Comparison of ENCODE assay signal across 17 cellular contexts in genomic region chr7:95335093-95335492, GRCh38. TPM values are rescaled to one million over a fixed set of nuclear protein-coding genes. Genes with fewer than 3 reads are reported as not detected.
A peak's percentile ranks its signal among the peaks of the same experiment; 100 is the strongest.
DNase-seq lines count a peak whose midpoint lies in the region; TF ChIP-seq lines count a peak whose summit lies in the region.
"Had no signal": no experiment of that assay in that cellular context is flagged by ENCODE, and none has a peak within 500 bp of the region (broad histone marks: within the 10 kb centered on the region; RNA-seq: fewer than 3 reads in every experiment).

No MANE protein-coding gene starts in this region.

- CTCF ChIA-PET in BJ (lab: Yijun Ruan, JAX): interaction anchor here (1.3 kb wide), 1 partner anchor 142 kb away, joined by 3 read pairs; no protein-coding TSS in a partner anchor

- no peaks in the 10 kb centered on the region for H3K27me3 ChIP-seq in BJ (ENCODE audit: control insufficient read depth, insufficient read depth, low read length)
- H3K27me3 ChIP-seq: colonic mucosa, esophagus squamous epithelium, vagina had no signal

- H3K36me3 ChIP-seq in BJ (ENCODE audit: control insufficient read depth, insufficient read depth, low read length): no peaks in the 10 kb centered on the region
- H3K36me3 ChIP-seq: colonic mucosa, esophagus squamous epithelium, prostate gland, vagina had no signal

- DNase-seq in BJ (ENCODE audit: low read depth) (peak; percentile 33), NCI-H226 (peak; percentile 70), epidermal melanocyte (ENCODE audit: insufficient read length, low spot score) (peak; percentile 25), myocyte (ENCODE audit: low read depth) (peak; percentile 53), activated T-cell treated with anti-CD3 and anti-CD28 coated beads for 4 hours (no peak), midbrain (lab: John Stamatoyannopoulos, UW) (no peak), germinal center (ENCODE audit: low spot score) (no peak)
- DNase-seq in stimulated activated CD8-positive, alpha-beta memory T cell treated with anti-CD3 and anti-CD28 coated beads, Interleukin-4, amount 100 ng/mL, for 48 hours: no peak
- DNase-seq: CD4-positive, CD25-positive, alpha-beta regulatory T cell; colonic mucosa; esophagus squamous epithelium; mucosa of descending colon; NK-92 treated with Interleukin-12 subunit alpha and Interleukin-12 subunit beta, amount 100 ng/mL, for 24 hours; stimulated activated CD4-positive, alpha-beta T cell treated with anti-CD3 and anti-CD28 coated beads, Interleukin-2, amount 100 ng/mL, for 24 hours had no signal

- H3K4me3 ChIP-seq in BJ (ENCODE audit: low read depth, low read length): no peak overlapping the region
- H3K4me3 ChIP-seq: colonic mucosa, esophagus squamous epithelium, mucosa of descending colon, prostate gland, vagina had no signal

- POLR2A ChIA-PET in BJ (lab: Charles Lee): no interaction called here

- TF ChIP-seq CTCF in BJ (IDR thresholded peaks at IDR 0.05; ENCODE audit: insufficient read depth, low read depth, low read length): no peak

RNA-seq across cellular contexts. Expression of gene PON1, which starts 10.8 kb away (rescaled TPM):
- polyA plus RNA-seq in BJ (2011; rRNA removed): not detected in 2 replicates
- not detected in 2 replicates for polyA minus RNA-seq in BJ (2011; rRNA and poly(A)+ RNA removed)
- total RNA-seq in myocyte: not detected in 2 replicates
- polyA plus RNA-seq in myocyte (2012): not detected
- total RNA-seq: CD4-positive, CD25-positive, alpha-beta regulatory T cell; colonic mucosa; esophagus squamous epithelium; H1; mucosa of descending colon; vagina had no signal
- polyA plus RNA-seq: CD4-positive, CD25-positive, alpha-beta regulatory T cell; H1 had no signal

Comparison
In these comparisons a context has a peak if more than half of its experiments do, and no peak if none do; other contexts are left out.
1. DNase-seq: peak in BJ (single experiment), NCI-H226 (single experiment), epidermal melanocyte (single experiment) and myocyte (single experiment); none in activated T-cell treated with anti-CD3 and anti-CD28 coated beads for 4 hours (single experiment), midbrain (single experiment), germinal center (single experiment) and stimulated activated CD8-positive, alpha-beta memory T cell treated with anti-CD3 and anti-CD28 coated beads, Interleukin-4, amount 100 ng/mL, for 48 hours (single experiment).